1 cellular context compared by ENCODE assay signal in genomic region chr6:84575264-84575663, GRCh38.
TF ChIP-seq lines count a peak whose summit lies in the region.

No MANE protein-coding gene starts in this region.

TF ChIP-seq in HEK293, 187 proteins besides CTCF, POLR2A, EP300 and RAD21 (continued from another document):
- TF ChIP-seq OSR2 (tag by site-specific recombination; IDR thresholded peaks at IDR 0.05) (peak; percentile 95), GLI2 (tag by site-specific recombination; IDR thresholded peaks at IDR 0.05; ENCODE audit: borderline replicate concordance, low read depth) (0 out of 2 replicates have a peak, but pooled peaks have one; percentile 44), ZNF24 (tag by site-specific recombination; IDR thresholded peaks at IDR 0.05) (peak; percentile 89), ZIC2 (tag by site-specific recombination; IDR thresholded peaks at IDR 0.05) (0 out of 2 replicates have a peak, but pooled peaks have one; percentile 17), ZSCAN23 (tag by site-specific recombination; IDR thresholded peaks at IDR 0.05) (peak; percentile 81), ZNF184 (tag by site-specific recombination; IDR thresholded peaks at IDR 0.05) (peak; percentile 82; the same call in 1 of the 2 replicates), YY2 (tag by site-specific recombination; IDR thresholded peaks at IDR 0.05) (no peak), ZNF707 (tag by site-specific recombination; IDR thresholded peaks at IDR 0.05) (no peak), INSM2 (tag by site-specific recombination; IDR thresholded peaks at IDR 0.05) (peak; percentile 62), ZNF274 (IDR thresholded peaks at IDR 0.05; ENCODE audit: low read length) (no peak), ZNF274 (tag by site-specific recombination; IDR thresholded peaks at IDR 0.05; ENCODE audit: borderline replicate concordance) (no peak), GFI1B (tag by site-specific recombination; IDR thresholded peaks at IDR 0.05) (peak; percentile 91), ZNF629 (tag by site-specific recombination; IDR thresholded peaks at IDR 0.05) (peak; percentile 91), ZSCAN30 (tag by site-specific recombination; IDR thresholded peaks at IDR 0.05) (no peak), ZNF548 (tag by site-specific recombination; IDR thresholded peaks at IDR 0.05) (no peak), WT1 (tag by site-specific recombination; IDR thresholded peaks at IDR 0.05) (no peak), ZNF639 (tag by site-specific recombination; IDR thresholded peaks at IDR 0.05) (peak; percentile 66; the same call in 1 of the 2 replicates), KLF10 (tag by site-specific recombination; IDR thresholded peaks at IDR 0.05) (0 out of 2 replicates have a peak, but pooled peaks have one; percentile 43), FEZF1 (tag by site-specific recombination; IDR thresholded peaks at IDR 0.05) (peak; percentile 52), SP3 (tag by site-specific recombination; IDR thresholded peaks at IDR 0.05) (peak; percentile 33; the same call in 1 of the 2 replicates), ZNF366 (tag by site-specific recombination; conservative IDR thresholded peaks at IDR 0.05) (peak; percentile 63), ZEB2 (tag by site-specific recombination; IDR thresholded peaks at IDR 0.05) (0 out of 2 replicates have a peak, but pooled peaks have one; percentile 31), ZNF488 (tag by site-specific recombination; IDR thresholded peaks at IDR 0.05) (no peak), ZNF391 (tag by site-specific recombination; IDR thresholded peaks at IDR 0.05; ENCODE audit: borderline replicate concordance, low read depth) (peak; percentile 52; the same call in 1 of the 2 replicates), ZNF266 (tag by site-specific recombination; IDR thresholded peaks at IDR 0.05; ENCODE audit: low read depth) (no peak), ZNF600 (tag by site-specific recombination; IDR thresholded peaks at IDR 0.05) (peak; percentile 93), TSHZ1 (tag by site-specific recombination; IDR thresholded peaks at IDR 0.05; ENCODE audit: borderline replicate concordance) (peak; percentile 89; the same call in 1 of the 2 replicates)
- TF ChIP-seq, protein P1, sequence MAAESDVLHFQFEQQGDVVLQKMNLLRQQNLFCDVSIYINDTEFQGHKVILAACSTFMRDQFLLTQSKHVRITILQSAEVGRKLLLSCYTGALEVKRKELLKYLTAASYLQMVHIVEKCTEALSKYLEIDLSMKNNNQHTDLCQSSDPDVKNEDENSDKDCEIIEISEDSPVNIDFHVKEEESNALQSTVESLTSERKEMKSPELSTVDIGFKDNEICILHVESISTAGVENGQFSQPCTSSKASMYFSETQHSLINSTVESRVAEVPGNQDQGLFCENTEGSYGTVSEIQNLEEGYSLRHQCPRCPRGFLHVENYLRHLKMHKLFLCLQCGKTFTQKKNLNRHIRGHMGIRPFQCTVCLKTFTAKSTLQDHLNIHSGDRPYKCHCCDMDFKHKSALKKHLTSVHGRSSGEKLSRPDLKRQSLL (tag by site-specific recombination; IDR thresholded peaks at IDR 0.05): no peak
- TF ChIP-seq, protein P2, sequence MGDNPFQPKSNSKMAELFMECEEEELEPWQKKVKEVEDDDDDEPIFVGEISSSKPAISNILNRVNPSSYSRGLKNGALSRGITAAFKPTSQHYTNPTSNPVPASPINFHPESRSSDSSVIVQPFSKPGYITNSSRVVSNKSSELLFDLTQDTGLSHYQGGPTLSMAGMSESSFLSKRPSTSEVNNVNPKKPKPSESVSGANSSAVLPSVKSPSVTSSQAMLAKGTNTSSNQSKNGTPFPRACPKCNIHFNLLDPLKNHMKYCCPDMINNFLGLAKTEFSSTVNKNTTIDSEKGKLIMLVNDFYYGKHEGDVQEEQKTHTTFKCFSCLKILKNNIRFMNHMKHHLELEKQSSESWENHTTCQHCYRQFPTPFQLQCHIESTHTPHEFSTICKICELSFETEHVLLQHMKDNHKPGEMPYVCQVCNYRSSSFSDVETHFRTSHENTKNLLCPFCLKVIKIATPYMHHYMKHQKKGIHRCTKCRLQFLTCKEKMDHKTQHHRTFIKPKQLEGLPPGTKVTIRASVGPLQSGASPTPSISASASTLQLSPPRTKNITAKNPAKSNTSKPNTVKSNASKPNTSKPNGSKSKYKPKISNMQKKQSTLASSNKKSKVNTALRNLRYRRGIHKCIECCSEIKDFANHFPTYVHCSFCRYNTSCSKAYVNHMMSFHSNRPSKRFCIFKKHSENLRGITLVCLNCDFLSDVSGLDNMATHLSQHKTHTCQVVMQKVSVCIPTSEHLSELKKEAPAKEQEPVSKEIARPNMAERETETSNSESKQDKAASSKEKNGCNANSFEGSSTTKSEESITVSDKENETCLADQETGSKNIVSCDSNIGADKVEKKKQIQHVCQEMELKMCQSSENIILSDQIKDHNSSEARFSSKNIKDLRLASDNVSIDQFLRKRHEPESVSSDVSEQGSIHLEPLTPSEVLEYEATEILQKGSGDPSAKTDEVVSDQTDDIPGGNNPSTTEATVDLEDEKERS (tag by site-specific recombination; IDR thresholded peaks at IDR 0.05): no peak
- TF ChIP-seq, protein P3, sequence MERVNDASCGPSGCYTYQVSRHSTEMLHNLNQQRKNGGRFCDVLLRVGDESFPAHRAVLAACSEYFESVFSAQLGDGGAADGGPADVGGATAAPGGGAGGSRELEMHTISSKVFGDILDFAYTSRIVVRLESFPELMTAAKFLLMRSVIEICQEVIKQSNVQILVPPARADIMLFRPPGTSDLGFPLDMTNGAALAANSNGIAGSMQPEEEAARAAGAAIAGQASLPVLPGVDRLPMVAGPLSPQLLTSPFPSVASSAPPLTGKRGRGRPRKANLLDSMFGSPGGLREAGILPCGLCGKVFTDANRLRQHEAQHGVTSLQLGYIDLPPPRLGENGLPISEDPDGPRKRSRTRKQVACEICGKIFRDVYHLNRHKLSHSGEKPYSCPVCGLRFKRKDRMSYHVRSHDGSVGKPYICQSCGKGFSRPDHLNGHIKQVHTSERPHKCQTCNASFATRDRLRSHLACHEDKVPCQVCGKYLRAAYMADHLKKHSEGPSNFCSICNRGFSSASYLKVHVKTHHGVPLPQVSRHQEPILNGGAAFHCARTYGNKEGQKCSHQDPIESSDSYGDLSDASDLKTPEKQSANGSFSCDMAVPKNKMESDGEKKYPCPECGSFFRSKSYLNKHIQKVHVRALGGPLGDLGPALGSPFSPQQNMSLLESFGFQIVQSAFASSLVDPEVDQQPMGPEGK (tag by site-specific recombination; IDR thresholded peaks at IDR 0.05): peak; percentile 16; the same call in 1 of the 2 replicates
TF ChIP-seq in HEK293: peak in this region for 23.
